Comparison of ENCODE assay signal across 30 cellular contexts in genomic region chr7:39407139-39407538, GRCh38.
DNase-seq lines count a peak whose midpoint lies in the region; ATAC-seq and TF ChIP-seq lines count a peak whose summit lies in the region.
"Had no signal": no experiment of that assay in that cellular context is flagged by ENCODE, and none has a peak within 500 bp of the region (broad histone marks: within the 10 kb centered on the region; RNA-seq: fewer than 3 reads in every experiment).

No MANE protein-coding gene starts in this region.

- H2BK15ac ChIP-seq in mesenchymal stem cell (ENCODE audit: low read depth, poor library complexity, severe bottlenecking): no peak overlapping the region

- H3K4ac ChIP-seq in mesenchymal stem cell (ENCODE audit: low read depth in 1 of 2, low read length in 2 of 2): no peak overlapping the region

- H2BK12ac ChIP-seq in mesenchymal stem cell (ENCODE audit: low read length in 2 of 2): no peak overlapping the region

- H3K27ac Mint-ChIP-seq in T-helper 17 cell: peak overlapping the region; percentile 32
- H3K27ac Mint-ChIP-seq: activated CD4-positive, alpha-beta memory T cell treated with anti-CD3 and anti-CD28 coated beads, Interleukin-2, amount 10 ng/mL, durations not matched to agents 7 days and 5 days; activated naive CD8-positive, alpha-beta T cell treated with anti-CD3 and anti-CD28 coated beads, Interleukin-2, amount 50 U/mL, for 24 hours; dendritic cell treated with granulocyte-macrophage colony-stimulating factor and Interleukin-4, amounts not matched to agents 40 ng/mL and 50 ng/mL, for 4 days; natural killer cell; stimulated activated naive B cell treated with anti-CD40 and anti-IgM and Interleukin-4, amounts not matched to agents 10 μg/mL and 1 μg/mL and 100 μg/mL, for 72 hours had no signal

- H3K36me3 ChIP-seq in HEK293 (ENCODE audit: control insufficient read depth in 2 of 2, insufficient read depth in 1 of 2, low read length in 2 of 2) (no peaks in the 10 kb centered on the region), mesenchymal stem cell (ENCODE audit: control insufficient read depth in 1 of 2, insufficient read depth in 2 of 2, low read depth in 1 of 2, low read length in 2 of 2) (no peaks in the 10 kb centered on the region)
- H3K36me3 ChIP-seq: BLaER1, MG63 had no signal

- no peak overlapping the region for H2BK5ac ChIP-seq in mesenchymal stem cell (ENCODE audit: low read depth, low read length, poor library complexity, severe bottlenecking)

- peaks cover 0 to 18% of the 10 kb centered on the region in 2 experiments for H3K27me3 ChIP-seq in mesenchymal stem cell (ENCODE audit: control insufficient read depth in 1 of 2, insufficient read depth in 1 of 2, low read length in 2 of 2)
- H3K27me3 ChIP-seq: BLaER1, MG63 had no signal

- H3K4me2 ChIP-seq in mesenchymal stem cell (ENCODE audit: low read length, poor library complexity, severe bottlenecking): no peak overlapping the region
- H3K4me2 ChIP-seq: BLaER1 had no signal

- H3K18ac ChIP-seq in mesenchymal stem cell (ENCODE audit: low read depth in 1 of 2, low read length in 2 of 2): no peak overlapping the region

- no peak overlapping the region for H3K4me3 Mint-ChIP-seq in T-helper 17 cell
- H3K4me3 Mint-ChIP-seq: activated CD4-positive, alpha-beta memory T cell treated with anti-CD3 and anti-CD28 coated beads, Interleukin-2, amount 10 ng/mL, durations not matched to agents 7 days and 5 days; activated naive CD8-positive, alpha-beta T cell treated with anti-CD3 and anti-CD28 coated beads, Interleukin-2, amount 50 U/mL, for 24 hours; dendritic cell treated with granulocyte-macrophage colony-stimulating factor and Interleukin-4, amounts not matched to agents 40 ng/mL and 50 ng/mL, for 4 days; natural killer cell; stimulated activated naive B cell treated with anti-CD40 and anti-IgM and Interleukin-4, amounts not matched to agents 10 μg/mL and 1 μg/mL and 100 μg/mL, for 72 hours had no signal

- peaks cover 11% of the 10 kb centered on the region for H3K27me3 Mint-ChIP-seq in T-helper 17 cell

- no peaks in the 10 kb centered on the region for H3K4me1 Mint-ChIP-seq in T-helper 17 cell
- H3K4me1 Mint-ChIP-seq: activated CD4-positive, alpha-beta memory T cell treated with anti-CD3 and anti-CD28 coated beads, Interleukin-2, amount 10 ng/mL, durations not matched to agents 7 days and 5 days; activated naive CD8-positive, alpha-beta T cell treated with anti-CD3 and anti-CD28 coated beads, Interleukin-2, amount 50 U/mL, for 24 hours; natural killer cell; stimulated activated naive B cell treated with anti-CD40 and anti-IgM and Interleukin-4, amounts not matched to agents 10 μg/mL and 1 μg/mL and 100 μg/mL, for 72 hours had no signal

- H4K8ac ChIP-seq in mesenchymal stem cell (ENCODE audit: low read length): no peak overlapping the region

- WGBS in mesenchymal stem cell: 54% methylated on average over 4 of the region's 4 CpGs

- POLR2A ChIA-PET in HEK293 (lab: Yijun Ruan, JAX): no interaction called here

- no peak for TF ChIP-seq CTCF in HEK293 (tag by site-specific recombination; IDR thresholded peaks at IDR 0.05)

- ATAC-seq in T-helper 17 cell (no peak), HG03432 (IDR thresholded peaks at IDR 0.05; ENCODE audit: unreplicated experiment) (no peak)
- ATAC-seq: activated naive CD8-positive, alpha-beta T cell treated with anti-CD3 and anti-CD28 coated beads, Interleukin-2, amount 50 U/mL, for 24 hours; HCT116; mucosa of descending colon; natural killer cell; Panc1; stimulated activated naive B cell treated with anti-CD40 and anti-IgM and Interleukin-4, amounts not matched to agents 10 μg/mL and 1 μg/mL and 100 μg/mL, for 72 hours had no signal

- no peak overlapping the region for H3K4me3 ChIP-seq in HEK293 (ENCODE audit: low read depth, low read length)
- no peak overlapping the region for H3K4me3 ChIP-seq in mesenchymal stem cell (ENCODE audit: insufficient read depth in 1 of 2, low read depth in 1 of 2, low read length in 2 of 2)
- H3K4me3 ChIP-seq: BLaER1, MG63, mucosa of descending colon, skin epidermis had no signal

- H3K9ac ChIP-seq in mesenchymal stem cell (ENCODE audit: low read length): no peak overlapping the region
- H3K9ac ChIP-seq: BLaER1 had no signal

- no peak overlapping the region for H3K14ac ChIP-seq in mesenchymal stem cell (ENCODE audit: low read length in 2 of 2)

- no peaks in the 10 kb centered on the region for H3K9me3 ChIP-seq in HEK293 (ENCODE audit: control insufficient read depth, insufficient read depth, low read depth, low read length)
- no peaks in the 10 kb centered on the region for H3K9me3 ChIP-seq in T-helper 17 cell (ENCODE audit: control insufficient read depth, low read length, poor library complexity, severe bottlenecking)
- no peaks in the 10 kb centered on the region for H3K9me3 ChIP-seq in mesenchymal stem cell (ENCODE audit: control insufficient read depth, low read length)
- H3K9me3 ChIP-seq: BLaER1, MG63, mucosa of descending colon had no signal

- CTCF ChIA-PET in HEK293 (lab: Yijun Ruan, JAX): interaction anchor here (0.6 to 1.3 kb wide), 2 partner anchors 13 to 48 kb away, joined by 3 read pairs; no protein-coding TSS in a partner anchor

- H3K79me1 ChIP-seq in mesenchymal stem cell (replicated peaks; ENCODE audit: low read length, poor library complexity, severe bottlenecking): no peaks in the 10 kb centered on the region

- H3K27ac ChIP-seq in HEK293 (ENCODE audit: extremely low read depth, low read depth, low read length) (no peak overlapping the region; the same call in 1 of the 2 replicates), mesenchymal stem cell (ENCODE audit: low read length, poor library complexity, severe bottlenecking) (peak overlapping the region; percentile 19)
- H3K27ac ChIP-seq: BLaER1, skin epidermis had no signal

- H3K36me3 Mint-ChIP-seq in T-helper 17 cell (ENCODE audit: low read depth): no peaks in the 10 kb centered on the region
- H3K36me3 Mint-ChIP-seq: natural killer cell; stimulated activated naive B cell treated with anti-CD40 and anti-IgM and Interleukin-4, amounts not matched to agents 10 μg/mL and 1 μg/mL and 100 μg/mL, for 72 hours had no signal

- H2AK5ac ChIP-seq in mesenchymal stem cell (ENCODE audit: low read length, severe bottlenecking): peak overlapping the region; percentile 37

- DNase-seq in NCI-H345 (lab: John Stamatoyannopoulos, UW): peak; percentile 7
- no peak for DNase-seq in NCI-H345 treated with DMSO at 0.1 percent for 48 hours (lab: John Stamatoyannopoulos, UW; ENCODE audit: unreplicated experiment)
- DNase-seq in T-helper 17 cell: no peak
- no peak for DNase-seq in mesenchymal stem cell
- DNase-seq in inferior parietal cortex (ENCODE audit: extremely low spot score): no peak
- DNase-seq in iPS-NIHi7 (ENCODE audit: extremely low spot score): no peak
- DNase-seq: activated CD4-positive, alpha-beta memory T cell treated with anti-CD3 and anti-CD28 coated beads, Interleukin-2, amount 10 ng/mL, durations not matched to agents 7 days and 5 days; activated CD8-positive, alpha-beta memory T cell treated with anti-CD3 and anti-CD28 coated beads, Interleukin-2, amount 50 U/mL, for 4 hours; activated naive CD4-positive, alpha-beta T cell; activated naive CD8-positive, alpha-beta T cell treated with anti-CD3 and anti-CD28 coated beads, Interleukin-2, amount 50 U/mL, for 24 hours; central memory CD4-positive, alpha-beta T cell; foreskin melanocyte; GDM1; KG1; MG63; mucosa of descending colon; natural killer cell; NCI-H1417 treated with DMSO at 0.1 percent for 48 hours; NCI-H2029 treated with DMSO at 0.1 percent for 48 hours; NCI-H510A treated with DMSO at 0.1 percent for 48 hours; stimulated activated naive B cell treated with anti-CD40 and anti-IgM and Interleukin-4, amounts not matched to agents 10 μg/mL and 1 μg/mL and 100 μg/mL, for 72 hours; substantia nigra; trophoblast cell had no signal

- H2AFZ ChIP-seq in mesenchymal stem cell (ENCODE audit: low read depth, low read length): no peak overlapping the region

- H3K4me1 ChIP-seq in HEK293 (ENCODE audit: control insufficient read depth, insufficient read depth, low read length): peaks cover 18% of the 10 kb centered on the region
- H3K4me1 ChIP-seq in mesenchymal stem cell (ENCODE audit: control insufficient read depth, insufficient read depth, low read depth, low read length): peaks cover 12% of the 10 kb centered on the region
- H3K4me1 ChIP-seq: BLaER1 had no signal

- no peak overlapping the region for H3K23ac ChIP-seq in mesenchymal stem cell (ENCODE audit: low read length in 2 of 2)

- no peak overlapping the region for H4K91ac ChIP-seq in mesenchymal stem cell (ENCODE audit: low read length)

- H2BK120ac ChIP-seq in mesenchymal stem cell (ENCODE audit: low read depth, low read length): no peak overlapping the region

TF ChIP-seq in HEK293, 187 proteins besides CTCF, POLR2A, EP300 and RAD21 (continues in another document):
- TF ChIP-seq ZFP41 (tag by site-specific recombination; IDR thresholded peaks at IDR 0.05; ENCODE audit: borderline replicate concordance) (no peak), EGR2 (tag by site-specific recombination; IDR thresholded peaks at IDR 0.05; ENCODE audit: low read depth) (no peak), GLI2 (tag by site-specific recombination; IDR thresholded peaks at IDR 0.05; ENCODE audit: borderline replicate concordance, low read depth) (no peak), ZNF513 (tag by site-specific recombination; IDR thresholded peaks at IDR 0.05) (0 out of 2 replicates have a peak, but pooled peaks have one; percentile 8), ZNF324 (tag by site-specific recombination; IDR thresholded peaks at IDR 0.05) (no peak), ZBTB7A (tag by site-specific recombination; IDR thresholded peaks at IDR 0.05; ENCODE audit: low read depth) (no peak), ZNF747 (tag by site-specific recombination; IDR thresholded peaks at IDR 0.05) (no peak), ZBTB48 (tag by site-specific recombination; IDR thresholded peaks at IDR 0.05) (peak; percentile 55; the same call in 1 of the 2 replicates), ZNF561 (tag by site-specific recombination; IDR thresholded peaks at IDR 0.05; ENCODE audit: borderline replicate concordance) (no peak)
